ENCODE assay signal across 13 cellular contexts in the genomic region with DNA sequence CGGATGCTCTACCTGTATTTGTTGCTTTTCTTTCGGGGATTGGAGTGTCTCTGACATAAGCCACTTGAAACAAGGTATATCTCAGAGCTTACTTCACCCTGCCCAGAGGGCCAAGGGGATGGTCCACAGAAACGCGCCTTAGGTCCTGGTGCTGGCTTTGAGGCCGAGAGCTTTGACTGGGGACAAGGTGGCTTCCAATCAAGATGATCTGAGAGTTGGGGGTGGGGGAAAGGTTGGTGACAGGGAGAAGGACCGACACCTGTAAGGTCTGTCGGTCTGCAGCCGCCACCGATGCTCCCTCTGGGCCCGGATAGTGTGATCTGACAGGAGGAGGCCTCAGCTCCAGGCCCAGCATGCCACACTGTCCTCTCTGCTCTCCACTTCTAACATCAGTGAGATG. TPM values are rescaled to one million over a fixed set of nuclear protein-coding genes. Genes with fewer than 3 reads are reported as not detected.
DNase-seq lines count a peak whose midpoint lies in the region; ATAC-seq and TF ChIP-seq lines count a peak whose summit lies in the region.
"Had no signal": no experiment of that assay in that cellular context is flagged by ENCODE, and none has a peak within 500 bp of the region (broad histone marks: within the 10 kb centered on the region; RNA-seq: fewer than 3 reads in every experiment).

No MANE protein-coding gene starts in this region.

- dilution Hi-C loops in mammary epithelial cell (cut with HindIII; ENCODE audit: low sequenced_read_pairs), result loop anchor here (5.0 to 10.0 kb wide), 2 partner anchors 34 to 159 kb away; a partner anchor contains a TSS

- peaks cover 23% of the 10 kb centered on the region for H3K79me2 ChIP-seq in mammary epithelial cell (ENCODE audit: insufficient read depth, low read length)

- no peak for ATAC-seq in Panc1
- no peak for ATAC-seq in GM18909 (IDR thresholded peaks at IDR 0.05; ENCODE audit: poor library complexity, unreplicated experiment)

- H3K9me3 Mint-ChIP-seq in CD4-positive, alpha-beta memory T cell, result no peaks in the 10 kb centered on the region
- H3K9me3 Mint-ChIP-seq in osteocyte (ENCODE audit: unreplicated experiment), result no peaks in the 10 kb centered on the region
- H3K9me3 Mint-ChIP-seq: CD8-positive, alpha-beta T cell had no signal

- TF ChIP-seq CTCF in Panc1 (IDR thresholded peaks at IDR 0.05), result no peak
- TF ChIP-seq CTCF in mammary epithelial cell (conservative IDR thresholded peaks at IDR 0.05 in 1 of 2, IDR thresholded peaks at IDR 0.05 in 1 of 2; ENCODE audit: extremely low read depth in 1 of 2, insufficient read depth in 1 of 2, low read depth in 1 of 2, low read length in 2 of 2), result no peak
- no peak for TF ChIP-seq CTCF in osteocyte (IDR thresholded peaks at IDR 0.05)

- peaks cover 58% of the 10 kb centered on the region for H3K36me3 ChIP-seq in CD4-positive, alpha-beta memory T cell (ENCODE audit: insufficient read depth, low read length)
- H3K36me3 ChIP-seq in Panc1 (ENCODE audit: control insufficient read depth, insufficient read depth, low read length) (peaks cover 7% of the 10 kb centered on the region), mammary epithelial cell (ENCODE audit: insufficient read depth, low read length) (peaks cover 34% of the 10 kb centered on the region)

- CTCF ChIA-PET in CD4-positive, alpha-beta memory T cell (lab: Charles Lee; ENCODE audit: partially characterized antibody), result interaction anchor here (0.6 to 2.9 kb wide), 10 partner anchors 11 to 106 kb away, joined by 3 to 14 read pairs (median 6); a partner anchor contains a TSS
- CTCF ChIA-PET in Panc1 (lab: Charles Lee) (interaction anchor here (0.6 to 0.7 kb wide), 2 partner anchors 18 to 23 kb away, joined by 3 to 4 read pairs; no protein-coding TSS in a partner anchor), mammary epithelial cell (lab: Charles Lee; ENCODE audit: low non-redundant PET) (interaction anchor here (0.6 kb wide), 3 partner anchors 11 to 16 kb away, joined by 3 to 5 read pairs (median 3); no protein-coding TSS in a partner anchor)

- H3K4me1 ChIP-seq in CD4-positive, alpha-beta memory T cell (ENCODE audit: insufficient read depth, low read length), result no peaks in the 10 kb centered on the region
- H3K4me1 ChIP-seq in Panc1 (ENCODE audit: control insufficient read depth, insufficient read depth, low read length), result peaks cover 29% of the 10 kb centered on the region
- H3K4me1 ChIP-seq in mammary epithelial cell (ENCODE audit: insufficient read depth, low read length), result peaks cover 16% of the 10 kb centered on the region

- DNase-seq in CD4-positive, alpha-beta memory T cell, result no peak
- no peak for DNase-seq in Panc1 (ENCODE audit: low read depth, low spot score)
- DNase-seq in mammary epithelial cell, result no peak
- no peak for DNase-seq in osteocyte (ENCODE audit: extremely low spot score, unreplicated experiment)
- DNase-seq in NCI-H82 (lab: John Stamatoyannopoulos, UW), result no peak
- DNase-seq in hypothalamus (lab: John Stamatoyannopoulos, UW), result no peak
- DNase-seq: effector CD8-positive, alpha-beta T cell; NCI-H2081 had no signal

- BruUV-seq in Panc1 (replicated peaks; lab: Mats Ljungman, UMichigan) (no TSS peak), mammary epithelial cell (replicated peaks; lab: Mats Ljungman, UMichigan) (no TSS peak)

- H3K4me2 ChIP-seq in mammary epithelial cell (ENCODE audit: insufficient read depth, low read depth, low read length), result no peak overlapping the region
- H3K4me2 ChIP-seq: KMS-11 had no signal

- H2AFZ ChIP-seq in mammary epithelial cell (ENCODE audit: low read depth, low read length), result no peak overlapping the region

- H3K27ac Mint-ChIP-seq in CD4-positive, alpha-beta memory T cell, result peak overlapping the region in 5 of 7 donors; percentile 68 to 78 (median 75)
- peak overlapping the region; percentile 87 for H3K27ac Mint-ChIP-seq in osteocyte (ENCODE audit: unreplicated experiment)

- POLR2A ChIA-PET in CD4-positive, alpha-beta memory T cell (lab: Charles Lee; ENCODE audit: partially characterized antibody), result interaction anchor here (0.9 to 1.8 kb wide), 4 partner anchors 25 to 34 kb away, joined by 3 to 7 read pairs (median 4); a partner anchor contains a TSS
- POLR2A ChIA-PET in Panc1 (lab: Charles Lee), result no interaction called here

- no peaks in the 10 kb centered on the region for H3K9me3 ChIP-seq in CD4-positive, alpha-beta memory T cell (ENCODE audit: control insufficient read depth in 1 of 2, low read length in 2 of 2)
- H3K9me3 ChIP-seq in Panc1 (ENCODE audit: control insufficient read depth, insufficient read depth, low read depth, low read length) (no peaks in the 10 kb centered on the region), mammary epithelial cell (replicated peaks; ENCODE audit: insufficient read depth, low read length) (no peaks in the 10 kb centered on the region)

- no peak overlapping the region for H3K9ac ChIP-seq in mammary epithelial cell (ENCODE audit: insufficient read depth, low read length)
- H3K9ac ChIP-seq: KMS-11 had no signal

- no peak overlapping the region for H3K4me3 ChIP-seq in CD4-positive, alpha-beta memory T cell (ENCODE audit: low read length in 2 of 2)
- H3K4me3 ChIP-seq in Panc1 (ENCODE audit: low read depth in 2 of 2, low read length in 2 of 2) (no peak overlapping the region), mammary epithelial cell (replicated peaks in 1 of 3; ENCODE audit: insufficient read depth in 1 of 3, low read depth in 2 of 3, low read length in 3 of 3) (no peak overlapping the region)

- H3K4me1 Mint-ChIP-seq in CD4-positive, alpha-beta memory T cell, result peaks cover 0 to 4% (median 1%) of the 10 kb centered on the region in 4 donors
- peaks cover 29% of the 10 kb centered on the region for H3K4me1 Mint-ChIP-seq in osteocyte (ENCODE audit: unreplicated experiment)

- in situ Hi-C loops in Panc1 (cut with HindIII; ENCODE audit: low pct_unique_long_range_greater_than_20kb, low sequenced_read_pairs) (no loop called here), mammary epithelial cell (cut with MboI; ENCODE audit: low sequenced_read_pairs in 2 of 2) (no loop called here)

- H3K36me3 Mint-ChIP-seq in CD4-positive, alpha-beta memory T cell, result peaks cover 26 to 69% of the 10 kb centered on the region in 2 donors
- peaks cover 38% of the 10 kb centered on the region for H3K36me3 Mint-ChIP-seq in osteocyte (ENCODE audit: unreplicated experiment)

- H3K27ac ChIP-seq in CD4-positive, alpha-beta memory T cell (ENCODE audit: low read depth, low read length), result no peak overlapping the region
- H3K27ac ChIP-seq in Panc1 (ENCODE audit: low read length) (peak overlapping the region; percentile 59), mammary epithelial cell (ENCODE audit: insufficient read depth, low read depth, low read length) (peak overlapping the region; percentile 55)
- H3K27ac ChIP-seq: KMS-11 had no signal

- intact Hi-C loops in CD4-positive, alpha-beta memory T cell (cut with micrococcal nuclease), result no loop called here
- intact Hi-C loops in Panc1 (cut with micrococcal nuclease; ENCODE audit: unreplicated experiment), result no loop called here
- intact Hi-C loops in mammary epithelial cell (cut with micrococcal nuclease), result no loop called here

- WGBS in mammary epithelial cell (ENCODE audit: low coverage, missing lambda C conversion rate), result 90% methylated on average over 8 of the region's 10 CpGs

- no peak overlapping the region for H3K4me3 Mint-ChIP-seq in CD4-positive, alpha-beta memory T cell
- H3K4me3 Mint-ChIP-seq in osteocyte (ENCODE audit: unreplicated experiment), result no peak overlapping the region
- H3K4me3 Mint-ChIP-seq: CD8-positive, alpha-beta T cell had no signal

- no peaks in the 10 kb centered on the region for H4K20me1 ChIP-seq in mammary epithelial cell (ENCODE audit: insufficient read depth, low read length)

- H3K27me3 Mint-ChIP-seq in CD4-positive, alpha-beta memory T cell, result no peaks in the 10 kb centered on the region
- H3K27me3 Mint-ChIP-seq in osteocyte (ENCODE audit: unreplicated experiment), result no peaks in the 10 kb centered on the region

- no peaks in the 10 kb centered on the region for H3K27me3 ChIP-seq in CD4-positive, alpha-beta memory T cell (ENCODE audit: insufficient read depth, low read length)
- H3K27me3 ChIP-seq in Panc1 (ENCODE audit: control insufficient read depth, insufficient read depth, low read length), result no peaks in the 10 kb centered on the region
- no peaks in the 10 kb centered on the region for H3K27me3 ChIP-seq in mammary epithelial cell (ENCODE audit: insufficient read depth, low read length)

RNA-seq across cellular contexts. Expression of a gene that starts 21.8 kb away (rescaled TPM):
- total RNA-seq in CD4-positive, alpha-beta memory T cell, result under 1 TPM; 0.22 to 0.41 TPM
- under 1 TPM; 0.25 to 0.49 TPM for polyA plus RNA-seq in CD4-positive, alpha-beta memory T cell
- total RNA-seq in Panc1 (2021; ENCODE audit: unreplicated experiment), result 0.26 TPM
- polyA plus RNA-seq in Panc1 (2012; ENCODE audit: insufficient read length), result 0.17 TPM
- under 1 TPM in 1 of 2 donors, not detected in 1; 0.21 TPM for total RNA-seq in mammary epithelial cell
- polyA plus RNA-seq in mammary epithelial cell, result not detected
- polyA minus RNA-seq in mammary epithelial cell, result not detected
- total RNA-seq in osteocyte, result 0.18 TPM in 1 of 2 replicates, not detected in the other
- total RNA-seq: glomerular endothelial cell, liver had no signal
- polyA plus RNA-seq: liver had no signal

RNA-seq across cellular contexts. Expression of a gene that starts 33.1 kb away (rescaled TPM):
- 10 to 100 TPM; 48.7 to 49.3 TPM for total RNA-seq in CD4-positive, alpha-beta memory T cell
- 10 to 100 TPM in 1 of 2 donors, 1 to 10 TPM in 1; 2.3 to 14.5 TPM for polyA plus RNA-seq in CD4-positive, alpha-beta memory T cell
- total RNA-seq in Panc1 (2021; ENCODE audit: unreplicated experiment) (80.8 TPM), mammary epithelial cell (10 to 100 TPM in 1 of 2 donors, 1 to 10 TPM in 1; 5.2 to 11.6 TPM), osteocyte (12.7 and 13.2 TPM in 2 replicates)
- 60.3 TPM for polyA plus RNA-seq in Panc1 (2012; ENCODE audit: insufficient read length)
- 9.3 TPM for polyA plus RNA-seq in mammary epithelial cell
- polyA minus RNA-seq in mammary epithelial cell, result 9.1 TPM
